ENCODE assay signal across 19 cellular contexts in the genomic region with DNA sequence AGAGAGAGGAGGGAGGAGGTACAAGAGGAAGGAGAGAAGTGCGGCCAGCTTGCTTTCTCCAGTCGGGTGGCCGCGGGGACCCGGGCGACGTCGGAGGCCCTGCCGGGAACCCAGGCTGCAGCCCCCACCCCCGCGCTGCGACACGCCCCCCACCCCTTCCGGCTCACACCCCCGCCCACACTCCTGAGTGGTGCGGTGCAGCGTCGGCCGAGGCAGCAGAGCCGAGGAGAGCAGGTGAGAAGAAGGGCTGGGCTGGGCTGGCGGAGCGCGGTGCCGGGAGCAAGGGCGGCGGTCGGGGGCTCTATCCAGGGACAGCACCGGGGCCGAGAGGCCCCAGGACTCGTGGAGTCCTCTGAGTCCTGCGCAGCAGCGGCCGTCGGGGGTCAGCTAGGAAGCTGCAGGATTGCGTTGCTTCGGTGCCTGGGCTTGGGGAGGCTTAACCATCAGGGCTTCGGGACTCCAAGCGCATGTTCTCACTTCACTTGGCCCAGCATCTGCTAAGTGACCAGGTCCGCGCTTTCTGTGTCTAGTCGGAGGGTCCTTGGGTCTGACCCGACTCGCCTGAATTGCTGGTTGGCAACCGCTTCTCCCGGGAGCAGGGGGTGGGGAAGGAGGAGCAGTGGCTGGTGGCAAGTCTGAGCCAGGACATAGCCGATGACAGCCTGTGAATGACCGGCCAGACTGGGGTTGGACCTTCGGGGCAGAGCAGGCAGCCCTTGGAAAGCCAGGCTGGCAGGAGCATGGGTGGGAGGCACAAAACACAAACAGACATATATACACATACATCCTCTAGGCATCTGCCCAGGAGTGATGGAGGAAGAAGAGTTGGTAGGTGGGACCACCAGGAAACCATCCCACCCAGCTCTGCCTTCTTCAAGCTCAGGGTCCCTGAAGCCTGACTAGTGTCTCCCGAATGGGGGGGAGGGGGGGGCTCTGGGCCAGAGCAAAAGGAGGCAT. TPM values are rescaled to one million over a fixed set of nuclear protein-coding genes. Genes with fewer than 3 reads are reported as not detected.
DNase-seq lines count a peak whose midpoint lies in the region; ATAC-seq, FAIRE-seq and TF ChIP-seq lines count a peak whose summit lies in the region.
"Had no signal": no experiment of that assay in that cellular context is flagged by ENCODE, and none has a peak within 500 bp of the region (broad histone marks: within the 10 kb centered on the region; RNA-seq: fewer than 3 reads in every experiment).

No MANE protein-coding gene starts in this region.

- no peak; the same call in 2 of the 3 replicates for ATAC-seq in GM23338
- ATAC-seq: gastroesophageal sphincter, right cardiac atrium, T-helper 17 cell had no signal

- H3K4me2 ChIP-seq in GM23338: peak overlapping the region; percentile 92
- H3K4me2 ChIP-seq in neural cell (ENCODE audit: low read length): no peak overlapping the region

- H3K27me3 ChIP-seq in GM23338 (ENCODE audit: insufficient read depth) (peaks cover 99% of the 10 kb centered on the region), neural cell (ENCODE audit: insufficient read depth, low read depth, low read length) (peaks cover 90% of the 10 kb centered on the region), testis (no peaks in the 10 kb centered on the region)

- no peak for TF ChIP-seq CTCF in CD14-positive monocyte (IDR thresholded peaks at IDR 0.05)
- TF ChIP-seq CTCF in GM23338 (conservative IDR thresholded peaks at IDR 0.05; ENCODE audit: low read depth in 2 of 2): no peak
- no peak for TF ChIP-seq CTCF in coronary artery (IDR thresholded peaks at IDR 0.05)
- TF ChIP-seq CTCF in neural cell (IDR thresholded peaks at IDR 0.05; ENCODE audit: poor library complexity, severe bottlenecking): no peak
- TF ChIP-seq CTCF in testis (IDR thresholded peaks at IDR 0.05): no peak

- H4K20me1 ChIP-seq in GM23338 (replicated peaks; ENCODE audit: insufficient read depth) (no peaks in the 10 kb centered on the region; the same call in none of the 2 replicates), neural cell (ENCODE audit: insufficient read depth) (no peaks in the 10 kb centered on the region)

- FAIRE-seq in GM12892 (lab: Jason Lieb, UNC): no peak
- FAIRE-seq: GM19239, islet of Langerhans had no signal

- TF ChIP-seq RAD21 in neural cell (conservative IDR thresholded peaks at IDR 0.05): no peak

- intact Hi-C loops in CD14-positive monocyte (cut with micrococcal nuclease): no loop called here
- intact Hi-C loops in testis (cut with DNase I; ENCODE audit: low total_unique reads): no loop called here

- WGBS in testis, 2 donors: 3 to 5% methylated on average over 23 to 49 of the region's 49 CpGs

- DNase-seq in CD14-positive monocyte (ENCODE audit: low spot score) (peak; percentile 37), GM23338 (ENCODE audit: low spot score) (peak; percentile 33), coronary artery (ENCODE audit: low spot score) (peak; percentile 49), GM12892 (ENCODE audit: insufficient read length) (no peak), testis (no peak), RPMI8226 (no peak)
- DNase-seq: activated B cell treated with CpG ODN at 0.5 μM for 24 hours; activated naive CD4-positive, alpha-beta T cell treated with anti-CD3 and anti-CD28 coated beads for 36 hours; cortex of kidney; mesenchymal stem cell; NCI-H2029 treated with DMSO at 0.1 percent for 48 hours; right cardiac atrium; Right ventricle myocardium superior; stimulated activated CD4-positive, alpha-beta T cell treated with anti-CD3 and anti-CD28 coated beads, Interleukin-2, amount 100 ng/mL, for 24 hours; T-helper 17 cell had no signal

- H3K4me1 ChIP-seq in GM23338 (ENCODE audit: insufficient read depth) (peaks cover 15% of the 10 kb centered on the region), testis (peaks cover 5% of the 10 kb centered on the region)

- no peak overlapping the region for H3K9ac ChIP-seq in neural cell (ENCODE audit: low read length)

- H3K36me3 Mint-ChIP-seq in CD14-positive monocyte (peaks cover 0 to 6% of the 10 kb centered on the region in 2 donors), GM23338 (ENCODE audit: low read depth) (no peaks in the 10 kb centered on the region)

- no peaks in the 10 kb centered on the region for H3K36me3 ChIP-seq in GM23338 (ENCODE audit: insufficient read depth)
- no peaks in the 10 kb centered on the region for H3K36me3 ChIP-seq in neural cell (ENCODE audit: insufficient read depth, low read length)
- no peaks in the 10 kb centered on the region for H3K36me3 ChIP-seq in testis (ENCODE audit: low read depth, missing control alignments)
- H3K36me3 ChIP-seq: gastroesophageal sphincter had no signal

- H3K27me3 Mint-ChIP-seq in CD14-positive monocyte (ENCODE audit: low read depth in 3 of 3) (peaks cover 70 to 83% (median 71%) of the 10 kb centered on the region in 3 donors), GM23338 (ENCODE audit: insufficient read depth, low read depth, poor library complexity) (peaks cover 90% of the 10 kb centered on the region)

- H2AFZ ChIP-seq in GM23338: no peak overlapping the region
- no peak overlapping the region for H2AFZ ChIP-seq in neural cell (ENCODE audit: low read depth, low read length)

- H3K9me3 Mint-ChIP-seq in CD14-positive monocyte (peaks cover 0 to 28% (median 14%) of the 10 kb centered on the region in 7 donors), GM23338 (peaks cover 15% of the 10 kb centered on the region; the same call in 2 of the 3 replicates)
- H3K9me3 Mint-ChIP-seq: activated B cell treated with CpG ODN at 0.5 μM for 24 hours had no signal

- TF ChIP-seq EP300 in neural cell (conservative IDR thresholded peaks at IDR 0.05; ENCODE audit: poor library complexity, severe bottlenecking): no peak

- H3K79me2 ChIP-seq in GM23338 (replicated peaks; ENCODE audit: insufficient read depth) (no peaks in the 10 kb centered on the region), neural cell (replicated peaks; ENCODE audit: insufficient read depth, low read length) (no peaks in the 10 kb centered on the region)

- no peak for TF ChIP-seq POLR2A in GM12892 (IDR thresholded peaks at IDR 0.05; ENCODE audit: low read depth, low read length)
- no peak for TF ChIP-seq POLR2A in testis (IDR thresholded peaks at IDR 0.05)

- H3K27ac Mint-ChIP-seq in CD14-positive monocyte (peak overlapping the region in 1 of 7 donors; percentile 42), GM23338 (no peak overlapping the region)
- H3K27ac Mint-ChIP-seq: activated B cell treated with CpG ODN at 0.5 μM for 24 hours; activated naive CD4-positive, alpha-beta T cell treated with anti-CD3 and anti-CD28 coated beads for 36 hours; T-helper 17 cell had no signal

- H3K9me2 ChIP-seq in GM23338 (ENCODE audit: insufficient read depth): no peaks in the 10 kb centered on the region
- no peaks in the 10 kb centered on the region for H3K9me2 ChIP-seq in neural cell (ENCODE audit: insufficient read depth, low read length)

- no peak overlapping the region for H3K27ac ChIP-seq in GM23338 (ENCODE audit: low read depth)
- no peak overlapping the region for H3K27ac ChIP-seq in coronary artery
- no peak overlapping the region for H3K27ac ChIP-seq in neural cell (ENCODE audit: low read length)
- no peak overlapping the region for H3K27ac ChIP-seq in testis
- H3K27ac ChIP-seq: gastroesophageal sphincter had no signal

- H3F3A ChIP-seq in GM23338 (replicated peaks; ENCODE audit: low read depth) (no peaks in the 10 kb centered on the region), neural cell (ENCODE audit: insufficient read depth, low read length, poor library complexity, severe bottlenecking) (no peaks in the 10 kb centered on the region)

- no peaks in the 10 kb centered on the region for H3K9me3 ChIP-seq in neural cell (ENCODE audit: low read length)
- no peaks in the 10 kb centered on the region for H3K9me3 ChIP-seq in testis
- H3K9me3 ChIP-seq: gastroesophageal sphincter had no signal

- H3K4me3 Mint-ChIP-seq in CD14-positive monocyte: peak overlapping the region in 1 of 2 donors; percentile 71
- peak overlapping the region; percentile 60 for H3K4me3 Mint-ChIP-seq in GM23338
- H3K4me3 Mint-ChIP-seq: activated B cell treated with CpG ODN at 0.5 μM for 24 hours; activated naive CD4-positive, alpha-beta T cell treated with anti-CD3 and anti-CD28 coated beads for 36 hours; T-helper 17 cell had no signal

- peak overlapping the region; percentile 79 for H3K4me3 ChIP-seq in GM23338
- no peak overlapping the region for H3K4me3 ChIP-seq in coronary artery
- peak overlapping the region; percentile 56 for H3K4me3 ChIP-seq in neural cell (ENCODE audit: low read length)
- no peak overlapping the region for H3K4me3 ChIP-seq in testis
- H3K4me3 ChIP-seq: gastroesophageal sphincter had no signal

- no peaks in the 10 kb centered on the region for H3K4me1 Mint-ChIP-seq in CD14-positive monocyte
- peaks cover 33% of the 10 kb centered on the region for H3K4me1 Mint-ChIP-seq in GM23338

TF ChIP-seq in GM23338, 12 proteins besides CTCF, POLR2A, EP300 and RAD21:
- TF ChIP-seq EZH2 (IDR thresholded peaks at IDR 0.05; ENCODE audit: low read depth, unreplicated experiment) (peak; percentile 96), STAT1 (IDR thresholded peaks at IDR 0.05; ENCODE audit: unreplicated experiment) (no peak), EZH2phosphoT487 (IDR thresholded peaks at IDR 0.05; ENCODE audit: unreplicated experiment) (peak; percentile 79)

TF ChIP-seq in neural cell, 6 proteins besides CTCF, POLR2A, EP300 and RAD21 (continues in another document):
- TF ChIP-seq EZH2 (IDR thresholded peaks at IDR 0.05; ENCODE audit: borderline replicate concordance, insufficient read depth, low read length, poor library complexity, severe bottlenecking) (peak; percentile 47), POLR2AphosphoS5 (IDR thresholded peaks at IDR 0.05) (no peak), TAF1 (IDR thresholded peaks at IDR 0.05; ENCODE audit: low read depth) (no peak)

RNA-seq across cellular contexts. Expression of a gene that starts 0.7 kb away (rescaled TPM):
- not detected for polyA plus RNA-seq in CD14-positive monocyte
- total RNA-seq in GM23338 (2014; rRNA removed; shearing (Covaris generic)): not detected in 2 replicates
- polyA plus RNA-seq in GM23338 (2016; fragmentation: Nextera tagmentation; extraction: Ambion mirVana): not detected in 2 replicates
- not detected in 2 replicates for polyA plus RNA-seq in neural cell
- polyA minus RNA-seq in neural cell: not detected in 2 replicates
- not detected for polyA plus RNA-seq in GM12892 (2012; ENCODE audit: missing spikeins)
- total RNA-seq in testis: 1 to 10 TPM in 1 of 2 donors, under 1 TPM in 1; 0.93 to 1.7 TPM
- polyA plus RNA-seq in testis (ENCODE audit: insufficient read depth, low read depth, low replicate concordance): 0.75 TPM
- total RNA-seq: activated B cell treated with CpG ODN at 0.5 μM for 24 hours; activated naive CD4-positive, alpha-beta T cell treated with anti-CD3 and anti-CD28 coated beads for 36 hours; right cardiac atrium; Right ventricle myocardium superior; T-helper 17 cell had no signal
- polyA plus RNA-seq: right cardiac atrium had no signal

RNA-seq across cellular contexts. Expression of a gene that starts 4.4 kb away (rescaled TPM):
- not detected for polyA plus RNA-seq in CD14-positive monocyte
- total RNA-seq in GM23338 (2014; rRNA removed; shearing (Covaris generic)): 0.12 TPM in 1 of 2 replicates, not detected in the other
- polyA plus RNA-seq in GM23338 (2016; fragmentation: Nextera tagmentation; extraction: Ambion mirVana): 0.09 and 0.16 TPM in 2 replicates
- polyA plus RNA-seq in neural cell: not detected in 2 replicates
- not detected in 2 replicates for polyA minus RNA-seq in neural cell
- not detected for polyA plus RNA-seq in GM12892 (2012; ENCODE audit: missing spikeins)
- total RNA-seq in testis: not detected
- polyA plus RNA-seq in testis (ENCODE audit: insufficient read depth, low read depth, low replicate concordance): not detected
- total RNA-seq: activated B cell treated with CpG ODN at 0.5 μM for 24 hours; activated naive CD4-positive, alpha-beta T cell treated with anti-CD3 and anti-CD28 coated beads for 36 hours; Right ventricle myocardium superior; T-helper 17 cell had no signal

Comparison
In these comparisons a context has a peak if more than half of its experiments do, and no peak if none do; other contexts are left out.
1. DNase-seq: peak in CD14-positive monocyte (single experiment), GM23338 (single experiment) and coronary artery (single experiment); none in GM12892 (single experiment), testis (single experiment) and RPMI8226 (single experiment).
2. H3K4me3 ChIP-seq: peak in GM23338 (single experiment) and neural cell (single experiment); none in coronary artery (single experiment) and testis (0 of 2).